In the genomic region with DNA sequence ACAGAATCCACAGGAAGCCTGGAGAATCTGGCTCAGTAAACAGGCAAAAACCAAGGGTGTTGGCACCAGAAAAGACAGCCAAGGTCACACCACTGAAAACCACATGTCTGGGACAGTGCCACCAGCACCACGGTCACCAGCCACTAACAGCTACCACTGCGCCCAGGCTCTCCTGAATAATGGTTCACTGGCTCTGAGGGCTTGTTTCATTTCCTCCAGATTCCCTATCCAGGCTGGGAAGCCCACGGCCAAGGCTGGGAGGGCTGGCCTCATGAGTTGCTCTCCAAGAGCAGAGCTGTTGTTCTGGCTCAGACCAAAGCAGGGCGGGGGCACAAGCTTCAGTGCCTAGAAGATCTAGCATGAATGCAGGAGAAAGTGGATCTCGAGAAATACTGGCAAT, we compare ENCODE assay signal across 11 cellular contexts. TPM values are rescaled to one million over a fixed set of nuclear protein-coding genes. Genes with fewer than 3 reads are reported as not detected.
DNase-seq lines count a peak whose midpoint lies in the region; ATAC-seq and TF ChIP-seq lines count a peak whose summit lies in the region.
"Had no signal": no experiment of that assay in that cellular context is flagged by ENCODE, and none has a peak within 500 bp of the region (broad histone marks: within the 10 kb centered on the region; RNA-seq: fewer than 3 reads in every experiment).

No MANE protein-coding gene starts in this region.

- H3K27ac Mint-ChIP-seq in activated CD4-positive, alpha-beta memory T cell treated with anti-CD3 and anti-CD28 coated beads for 36 hours = peak overlapping the region; percentile 15
- H3K27ac Mint-ChIP-seq in activated CD4-positive, alpha-beta memory T cell treated with anti-CD3 and anti-CD28 coated beads, Interleukin-2, amount 10 ng/mL, durations not matched to agents 7 days and 5 days = no peak overlapping the region

- H3K9me3 Mint-ChIP-seq in activated CD4-positive, alpha-beta memory T cell treated with anti-CD3 and anti-CD28 coated beads for 36 hours = no peaks in the 10 kb centered on the region
- H3K9me3 Mint-ChIP-seq in activated CD4-positive, alpha-beta memory T cell treated with anti-CD3 and anti-CD28 coated beads, Interleukin-2, amount 10 ng/mL, durations not matched to agents 7 days and 5 days = no peaks in the 10 kb centered on the region

- peak overlapping the region; percentile 8 for H3K27ac ChIP-seq in vagina
- H3K27ac ChIP-seq: tibial nerve had no signal

- no peak for DNase-seq in activated CD4-positive, alpha-beta memory T cell treated with anti-CD3 and anti-CD28 coated beads for 36 hours
- no peak for DNase-seq in activated CD4-positive, alpha-beta memory T cell treated with anti-CD3 and anti-CD28 coated beads, Interleukin-2, amount 10 ng/mL, durations not matched to agents 7 days and 5 days
- DNase-seq in anterior cingulate cortex (lab: John Stamatoyannopoulos, UW) (peak in 36 of 58 donors; percentile 5 to 55 (median 22)), left colon (peak; percentile 33 to 38), vagina (ENCODE audit: extremely low spot score in 2 of 2) (no peak), SW480 (ENCODE audit: low spot score) (no peak)
- DNase-seq: activated CD8-positive, alpha-beta memory T cell treated with anti-CD3 and anti-CD28 coated beads for 24 hours; CD4-positive, CD25-positive, alpha-beta regulatory T cell had no signal

- H3K27me3 Mint-ChIP-seq in activated CD4-positive, alpha-beta memory T cell treated with anti-CD3 and anti-CD28 coated beads for 36 hours = no peaks in the 10 kb centered on the region
- no peaks in the 10 kb centered on the region for H3K27me3 Mint-ChIP-seq in activated CD4-positive, alpha-beta memory T cell treated with anti-CD3 and anti-CD28 coated beads, Interleukin-2, amount 10 ng/mL, durations not matched to agents 7 days and 5 days
- H3K27me3 Mint-ChIP-seq: CD4-positive, CD25-positive, alpha-beta regulatory T cell had no signal

- TF ChIP-seq POLR2A in vagina (IDR thresholded peaks at IDR 0.05) = no peak

- H3K36me3 ChIP-seq in vagina = no peaks in the 10 kb centered on the region
- H3K36me3 ChIP-seq: tibial nerve had no signal

- ATAC-seq in left colon (peak; percentile 58), HG03139 (IDR thresholded peaks at IDR 0.05; ENCODE audit: unreplicated experiment) (no peak), HG02884 (IDR thresholded peaks at IDR 0.05; ENCODE audit: unreplicated experiment) (no peak)

- peaks cover 21% of the 10 kb centered on the region for H3K4me1 ChIP-seq in vagina

- no peak for TF ChIP-seq CTCF in vagina (IDR thresholded peaks at IDR 0.05)

- no peaks in the 10 kb centered on the region for H3K27me3 ChIP-seq in vagina
- H3K27me3 ChIP-seq: tibial nerve had no signal

- no peaks in the 10 kb centered on the region for H3K36me3 Mint-ChIP-seq in activated CD4-positive, alpha-beta memory T cell treated with anti-CD3 and anti-CD28 coated beads for 36 hours
- H3K36me3 Mint-ChIP-seq in activated CD4-positive, alpha-beta memory T cell treated with anti-CD3 and anti-CD28 coated beads, Interleukin-2, amount 10 ng/mL, durations not matched to agents 7 days and 5 days (ENCODE audit: low read depth) = no peaks in the 10 kb centered on the region
- H3K36me3 Mint-ChIP-seq: CD4-positive, CD25-positive, alpha-beta regulatory T cell had no signal

- intact Hi-C loops in activated CD4-positive, alpha-beta memory T cell treated with anti-CD3 and anti-CD28 coated beads for 36 hours (cut with micrococcal nuclease) = no loop called here
- intact Hi-C loops in left colon (cut with DNase I, micrococcal nuclease) = loop anchor here in 1 of 2 donors (10.0 kb wide), 1 partner anchor 200 kb away; no protein-coding TSS in a partner anchor
- intact Hi-C loops in vagina (cut with DNase I) = loop anchor here (10.0 kb wide), 1 partner anchor 190 kb away; no protein-coding TSS in a partner anchor

- H3K4me1 Mint-ChIP-seq in activated CD4-positive, alpha-beta memory T cell treated with anti-CD3 and anti-CD28 coated beads for 36 hours (ENCODE audit: low read depth) = peaks cover 19% of the 10 kb centered on the region
- peaks cover 17% of the 10 kb centered on the region for H3K4me1 Mint-ChIP-seq in activated CD4-positive, alpha-beta memory T cell treated with anti-CD3 and anti-CD28 coated beads, Interleukin-2, amount 10 ng/mL, durations not matched to agents 7 days and 5 days

- no peaks in the 10 kb centered on the region for H3K9me3 ChIP-seq in vagina
- H3K9me3 ChIP-seq: tibial nerve had no signal

- no peak overlapping the region for H3K4me3 Mint-ChIP-seq in activated CD4-positive, alpha-beta memory T cell treated with anti-CD3 and anti-CD28 coated beads for 36 hours
- H3K4me3 Mint-ChIP-seq in activated CD4-positive, alpha-beta memory T cell treated with anti-CD3 and anti-CD28 coated beads, Interleukin-2, amount 10 ng/mL, durations not matched to agents 7 days and 5 days = no peak overlapping the region

- POLR2A ChIA-PET in activated CD4-positive, alpha-beta memory T cell treated with anti-CD3 and anti-CD28 coated beads for 36 hours (lab: Charles Lee) = no interaction called here
- POLR2A ChIA-PET in activated CD4-positive, alpha-beta memory T cell treated with anti-CD3 and anti-CD28 coated beads, Interleukin-2, amount 10 ng/mL, durations not matched to agents 7 days and 5 days (lab: Charles Lee) = no interaction called here

- H3K4me3 ChIP-seq in vagina = no peak overlapping the region
- H3K4me3 ChIP-seq: tibial nerve had no signal

- CTCF ChIA-PET in activated CD4-positive, alpha-beta memory T cell treated with anti-CD3 and anti-CD28 coated beads for 36 hours (lab: Charles Lee) = interaction anchor here (0.5 to 1.5 kb wide), 2 partner anchors 61 to 281 kb away, joined by 3 read pairs; no protein-coding TSS in a partner anchor
- CTCF ChIA-PET in activated CD4-positive, alpha-beta memory T cell treated with anti-CD3 and anti-CD28 coated beads, Interleukin-2, amount 10 ng/mL, durations not matched to agents 7 days and 5 days (lab: Charles Lee) = interaction anchor here (1.3 to 1.7 kb wide), 2 partner anchors 22 to 27 kb away, joined by 3 to 7 read pairs; no protein-coding TSS in a partner anchor

RNA-seq across cellular contexts. Expression of a gene that starts 54.5 kb away (rescaled TPM):
- total RNA-seq in activated CD4-positive, alpha-beta memory T cell treated with anti-CD3 and anti-CD28 coated beads for 36 hours = 10 to 100 TPM; 13.5 to 14.2 TPM
- 1 to 10 TPM; 1.8 to 2.8 TPM for total RNA-seq in activated CD4-positive, alpha-beta memory T cell treated with anti-CD3 and anti-CD28 coated beads, Interleukin-2, amount 10 ng/mL, durations not matched to agents 7 days and 5 days
- total RNA-seq in left colon = 10 to 100 TPM; 97.2 to 98.6 TPM
- total RNA-seq in vagina = 52.8 TPM

Comparison
In these comparisons a context has a peak if more than half of its experiments do, and no peak if none do; other contexts are left out.
1. DNase-seq: peak in anterior cingulate cortex (36 of 58) and left colon (2 of 2); none in activated CD4-positive, alpha-beta memory T cell treated with anti-CD3 and anti-CD28 coated beads for 36 hours (single experiment), activated CD4-positive, alpha-beta memory T cell treated with anti-CD3 and anti-CD28 coated beads, Interleukin-2, amount 10 ng/mL, durations not matched to agents 7 days and 5 days (single experiment), vagina (0 of 2) and SW480 (single experiment).